ENCODE assay signal across 9 cellular contexts in the genomic region with DNA sequence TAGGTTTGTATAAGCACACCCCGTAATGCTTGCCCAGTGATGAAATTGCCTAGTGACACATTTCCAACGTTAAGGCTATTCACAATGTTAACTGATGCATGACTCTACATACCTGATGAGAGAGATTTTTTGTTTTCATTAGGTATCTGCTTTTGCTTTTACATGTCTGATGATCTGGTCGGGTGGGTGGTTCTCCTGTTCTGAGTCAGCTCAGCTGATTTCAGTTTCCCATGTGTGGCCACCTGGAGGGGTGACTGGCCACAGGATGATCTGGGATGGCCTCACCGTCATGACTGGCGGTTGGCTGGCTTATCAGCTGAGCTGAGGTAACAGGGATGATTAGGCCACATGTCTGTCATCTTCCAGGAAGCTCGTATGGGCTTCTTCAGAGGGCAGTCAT. TPM values are rescaled to one million over a fixed set of nuclear protein-coding genes. Genes with fewer than 3 reads are reported as not detected.
DNase-seq lines count a peak whose midpoint lies in the region; ATAC-seq and TF ChIP-seq lines count a peak whose summit lies in the region.
"Had no signal": no experiment of that assay in that cellular context is flagged by ENCODE, and none has a peak within 500 bp of the region (broad histone marks: within the 10 kb centered on the region; RNA-seq: fewer than 3 reads in every experiment).

No MANE protein-coding gene starts in this region.

- H3K27ac ChIP-seq in gastrocnemius medialis, result no peak overlapping the region

- TF ChIP-seq CTCF in gastrocnemius medialis (IDR thresholded peaks at IDR 0.05 in 4 of 5, conservative IDR thresholded peaks at IDR 0.05 in 1 of 5), result no peak

- in situ Hi-C loops in Caki2 (cut with HindIII; ENCODE audit: low pct_unique_long_range_greater_than_20kb, low sequenced_read_pairs), result no loop called here
- in situ Hi-C loops in gastrocnemius medialis (cut with MboI; ENCODE audit: low sequenced_read_pairs in 4 of 4), result no loop called here

- H3K27ac Mint-ChIP-seq in activated naive CD4-positive, alpha-beta T cell treated with anti-CD3 and anti-CD28 coated beads, Interleukin-2, amount 10 ng/mL, durations not matched to agents 7 days and 5 days, result no peak overlapping the region

- intact Hi-C loops in gastrocnemius medialis (cut with DNase I; ENCODE audit: low total_unique reads), result no loop called here

- no peaks in the 10 kb centered on the region for H3K27me3 Mint-ChIP-seq in activated naive CD4-positive, alpha-beta T cell treated with anti-CD3 and anti-CD28 coated beads, Interleukin-2, amount 10 ng/mL, durations not matched to agents 7 days and 5 days

- H3K4me3 Mint-ChIP-seq in activated naive CD4-positive, alpha-beta T cell treated with anti-CD3 and anti-CD28 coated beads, Interleukin-2, amount 10 ng/mL, durations not matched to agents 7 days and 5 days, result no peak overlapping the region

- H3K36me3 Mint-ChIP-seq in activated naive CD4-positive, alpha-beta T cell treated with anti-CD3 and anti-CD28 coated beads, Interleukin-2, amount 10 ng/mL, durations not matched to agents 7 days and 5 days, result no peaks in the 10 kb centered on the region

- H3K4me1 ChIP-seq in gastrocnemius medialis, result no peaks in the 10 kb centered on the region

- DNase-seq in Caki2 (ENCODE audit: low read depth) (peak; percentile 90), DMS153 (lab: John Stamatoyannopoulos, UW) (no peak), dermis blood vessel endothelial cell (no peak), putamen (ENCODE audit: low spot score) (no peak), gastrocnemius medialis (no peak)
- peak; percentile 24 for DNase-seq in activated naive CD4-positive, alpha-beta T cell treated with anti-CD3 and anti-CD28 coated beads, Interleukin-2, amount 10 ng/mL, durations not matched to agents 7 days and 5 days

- no peaks in the 10 kb centered on the region for H3K27me3 ChIP-seq in gastrocnemius medialis

- H3K9me3 Mint-ChIP-seq in activated naive CD4-positive, alpha-beta T cell treated with anti-CD3 and anti-CD28 coated beads, Interleukin-2, amount 10 ng/mL, durations not matched to agents 7 days and 5 days, result no peaks in the 10 kb centered on the region

- H3K4me1 Mint-ChIP-seq in activated naive CD4-positive, alpha-beta T cell treated with anti-CD3 and anti-CD28 coated beads, Interleukin-2, amount 10 ng/mL, durations not matched to agents 7 days and 5 days, result peaks cover 2% of the 10 kb centered on the region

- CTCF ChIA-PET in activated naive CD4-positive, alpha-beta T cell treated with anti-CD3 and anti-CD28 coated beads, Interleukin-2, amount 10 ng/mL, durations not matched to agents 7 days and 5 days (lab: Charles Lee), result interaction anchor here (0.7 kb wide), 1 partner anchor 21 kb away, joined by 3 read pairs; no protein-coding TSS in a partner anchor

- peak; percentile 90 for ATAC-seq in GM19397 (IDR thresholded peaks at IDR 0.05; ENCODE audit: unreplicated experiment)
- peak; percentile 97 for ATAC-seq in HG03354 (IDR thresholded peaks at IDR 0.05; ENCODE audit: poor library complexity, severe bottlenecking, unreplicated experiment)
- no peak for ATAC-seq in gastrocnemius medialis

- no peak for TF ChIP-seq POLR2A in gastrocnemius medialis (IDR thresholded peaks at IDR 0.05)

- no peaks in the 10 kb centered on the region for H3K9me3 ChIP-seq in gastrocnemius medialis

- H3K4me3 ChIP-seq in gastrocnemius medialis, result no peak overlapping the region
- H3K4me3 ChIP-seq: lung had no signal

- no peaks in the 10 kb centered on the region for H3K36me3 ChIP-seq in gastrocnemius medialis

RNA-seq across cellular contexts. Expression of gene ACYP2, which starts 33.8 kb away (rescaled TPM):
- 15.3 and 20.2 TPM in 2 replicates for total RNA-seq in Caki2 (2014; rRNA removed; shearing (Covaris generic); ENCODE audit: low replicate concordance)
- total RNA-seq in dermis blood vessel endothelial cell (8.2 and 9.4 TPM in 2 replicates), gastrocnemius medialis (100 to 1,000 TPM in 2 of 4 donors, 10 to 100 TPM in 2; 52.9 to 121 (median 107) TPM)

Comparison
In these comparisons a context has a peak if more than half of its experiments do, and no peak if none do; other contexts are left out.
1. DNase-seq: peak in Caki2 (single experiment) and activated naive CD4-positive, alpha-beta T cell treated with anti-CD3 and anti-CD28 coated beads, Interleukin-2, amount 10 ng/mL, durations not matched to agents 7 days and 5 days (single experiment); none in DMS153 (single experiment), dermis blood vessel endothelial cell (single experiment), putamen (single experiment) and gastrocnemius medialis (0 of 2).
2. ATAC-seq: peak in GM19397 (single experiment) and HG03354 (single experiment); none in gastrocnemius medialis (0 of 2).